Comparison of ENCODE assay signal across 8 cellular contexts in genomic region chr2:85066874-85067351, GRCh38.
DNase-seq lines count a peak whose midpoint lies in the region; ATAC-seq and TF ChIP-seq lines count a peak whose summit lies in the region.

No MANE protein-coding gene starts in this region.

- H4K8ac ChIP-seq in trophoblast cell (ENCODE audit: low read depth, low read length): peak overlapping the region; percentile 36

- no peak overlapping the region for H3K9ac ChIP-seq in trophoblast cell (ENCODE audit: low read length)

- H3K4me3 ChIP-seq in trophoblast cell (ENCODE audit: low read depth, low read length): no peak overlapping the region

- H3K79me2 ChIP-seq in trophoblast cell (ENCODE audit: control insufficient read depth, insufficient read depth, low read length, poor library complexity): no peaks in the 10 kb centered on the region

- H3K14ac ChIP-seq in trophoblast cell (ENCODE audit: low read length): no peak overlapping the region

- no peak overlapping the region for H4K12ac ChIP-seq in trophoblast cell (ENCODE audit: low read depth, low read length)

- no peak overlapping the region for H2BK120ac ChIP-seq in trophoblast cell (ENCODE audit: insufficient read depth, low read length, poor library complexity)

- no CpG with 5 or more reads among the region's 19 CpGs for WGBS in trophoblast cell (ENCODE audit: extremely low coverage, insufficient coverage, insufficient read length)

- H3K4ac ChIP-seq in trophoblast cell (ENCODE audit: low read depth, low read length): no peak overlapping the region

- no peaks in the 10 kb centered on the region for H3K4me1 ChIP-seq in trophoblast cell (ENCODE audit: control insufficient read depth in 1 of 2, insufficient read depth in 2 of 2, low read length in 2 of 2)

- no peak overlapping the region for H2BK12ac ChIP-seq in trophoblast cell (ENCODE audit: low read length)

- peak; percentile 44 for TF ChIP-seq CTCF in GM10248 (IDR thresholded peaks at IDR 0.05; ENCODE audit: control extremely low read depth, extremely low read depth, low read depth, missing control alignments)

- ATAC-seq in HG03460 (IDR thresholded peaks at IDR 0.05; ENCODE audit: unreplicated experiment) (no peak), GM18517 (IDR thresholded peaks at IDR 0.05; ENCODE audit: unreplicated experiment) (no peak)

- H3K4me2 ChIP-seq in trophoblast cell (ENCODE audit: low read length): peak overlapping the region; percentile 66

- no peaks in the 10 kb centered on the region for H3K36me3 ChIP-seq in trophoblast cell (ENCODE audit: control insufficient read depth in 1 of 2, insufficient read depth in 2 of 2, low read length in 2 of 2)

- H3K18ac ChIP-seq in trophoblast cell (ENCODE audit: low read length): no peak overlapping the region

- H3K27me3 ChIP-seq in trophoblast cell (ENCODE audit: insufficient read depth, low read length): no peaks in the 10 kb centered on the region

- POLR2A ChIA-PET in GM10248 (lab: Yijun Ruan, JAX): no interaction called here

- H3K23ac ChIP-seq in trophoblast cell (ENCODE audit: low read length): no peak overlapping the region

- no peak overlapping the region for H2AK5ac ChIP-seq in trophoblast cell (ENCODE audit: low read length)

- H3K27ac ChIP-seq in trophoblast cell (ENCODE audit: low read depth, low read length): no peak overlapping the region

- H2AFZ ChIP-seq in trophoblast cell (ENCODE audit: insufficient read depth, low read length, poor library complexity): no peak overlapping the region

- CTCF ChIA-PET in GM10248 (lab: Yijun Ruan, JAX): interaction anchor here (0.9 to 4.4 kb wide), 15 partner anchors 9 to 261 kb away, joined by 3 to 29 read pairs (median 4); no protein-coding TSS in a partner anchor

- H3K79me1 ChIP-seq in trophoblast cell (ENCODE audit: low read length): no peaks in the 10 kb centered on the region

- no peak overlapping the region for H4K91ac ChIP-seq in trophoblast cell (ENCODE audit: low read depth, low read length)

- peaks cover 2% of the 10 kb centered on the region for H3K9me3 ChIP-seq in trophoblast cell (ENCODE audit: insufficient read depth, low read depth, low read length)

- no peak overlapping the region for H2BK5ac ChIP-seq in trophoblast cell (ENCODE audit: low read depth, low read length, poor library complexity)

- DNase-seq in GM10248 (ENCODE audit: extremely low spot score) (peak; percentile 62), HT1080 (ENCODE audit: low read depth) (peak; percentile 74), OCI-M1 (lab: John Stamatoyannopoulos, UW) (peak; percentile 68), cardiac septum (ENCODE audit: low spot score) (peak; percentile 79), trophoblast cell (peak; percentile 68 to 88)
- DNase-seq in activated naive CD8-positive, alpha-beta T cell treated with anti-CD3 and anti-CD28 coated beads, Interleukin-2, amount 50 U/mL, for 16 hours (ENCODE audit: low read depth, low spot score): peak; percentile 19

- intact Hi-C loops in cardiac septum (cut with DNase I): loop anchor here (1.0 to 5.0 kb wide), 2 partner anchors 65 to 218 kb away; partner anchors contain the start of gene TCF7L1

Comparison
In these comparisons a context has a peak if more than half of its experiments do, and no peak if none do; other contexts are left out.
1. DNase-seq: peak in every context shown above with its lines; median percentile 79 in cardiac septum; 78 in trophoblast cell; 74 in HT1080; 68 in OCI-M1; 62 in GM10248; 19 in activated naive CD8-positive, alpha-beta T cell treated with anti-CD3 and anti-CD28 coated beads, Interleukin-2, amount 50 U/mL, for 16 hours.